ENCODE assay signal across 20 cellular contexts in genomic region chr9:136591191-136591752, GRCh38. TPM values are rescaled to one million over a fixed set of nuclear protein-coding genes. Genes with fewer than 3 reads are reported as not detected.
DNase-seq lines count a peak whose midpoint lies in the region; ATAC-seq, FAIRE-seq and TF ChIP-seq lines count a peak whose summit lies in the region.
"Had no signal": no experiment of that assay in that cellular context is flagged by ENCODE, and none has a peak within 500 bp of the region (broad histone marks: within the 10 kb centered on the region; RNA-seq: fewer than 3 reads in every experiment).

No MANE protein-coding gene starts in this region.

- POLR2A ChIA-PET in H1 (lab: Charles Lee; ENCODE audit: partially characterized antibody): interaction anchor here (0.7 to 1.3 kb wide), 2 partner anchors 23 kb away, joined by 3 read pairs; no protein-coding TSS in a partner anchor

- H3K4me1 ChIP-seq in right cardiac atrium (ENCODE audit: control insufficient read depth, insufficient read depth, low read length): peaks cover 6% of the 10 kb centered on the region
- peaks cover 3 to 35% (median 24%) of the 10 kb centered on the region in 4 experiments for H3K4me1 ChIP-seq in H1 (replicated peaks in 1 of 4; ENCODE audit: control insufficient read depth in 3 of 4, insufficient read depth in 4 of 4, low read length in 3 of 4)
- peaks cover 34 to 42% of the 10 kb centered on the region in 2 donors for H3K4me1 ChIP-seq in neuronal stem cell (ENCODE audit: control insufficient read depth in 2 of 2, insufficient read depth in 1 of 2, low read depth in 1 of 2, low read length in 2 of 2)
- H3K4me1 ChIP-seq in adrenal gland (replicated peaks in 1 of 2): peaks cover 4 to 18% of the 10 kb centered on the region in 2 donors

- H3K79me2 ChIP-seq in H1 (ENCODE audit: control insufficient read depth in 1 of 2, insufficient read depth in 2 of 2, low read length in 2 of 2): no peaks in the 10 kb centered on the region

- H3K9ac ChIP-seq in H1 (replicated peaks in 1 of 4; ENCODE audit: extremely low read depth in 1 of 4, low read depth in 3 of 4, low read length in 3 of 4) (no peak overlapping the region), neuronal stem cell (ENCODE audit: low read depth, low read length, poor library complexity) (peak overlapping the region; percentile 51)

- H4K8ac ChIP-seq in H1 (ENCODE audit: extremely low read depth, insufficient read depth, low read length) (no peak overlapping the region), neuronal stem cell (ENCODE audit: low read depth, low read length) (no peak overlapping the region)

- H3K18ac ChIP-seq in H1 (ENCODE audit: extremely low read depth, low read length) (no peak overlapping the region), neuronal stem cell (ENCODE audit: low read length) (peak overlapping the region; percentile 73)

- no peak overlapping the region for H3K27ac ChIP-seq in right cardiac atrium (ENCODE audit: low read length)
- H3K27ac ChIP-seq in H1 (ENCODE audit: low read depth, low read length): no peak overlapping the region
- no peak overlapping the region for H3K27ac ChIP-seq in neuronal stem cell (replicated peaks; ENCODE audit: low read length)
- H3K27ac ChIP-seq in adrenal gland: peak overlapping the region in 1 of 5 donors; percentile 65
- H3K27ac ChIP-seq: HL-60, SJSA1 had no signal

- H3K36me3 ChIP-seq in H1 (ENCODE audit: control insufficient read depth in 2 of 4, insufficient read depth in 4 of 4, low read length in 3 of 4) (no peaks in the 10 kb centered on the region), neuronal stem cell (replicated peaks in 1 of 2; ENCODE audit: control insufficient read depth in 2 of 2, insufficient read depth in 2 of 2, low read length in 2 of 2) (no peaks in the 10 kb centered on the region), adrenal gland (replicated peaks in 1 of 2) (no peaks in the 10 kb centered on the region)
- H3K36me3 ChIP-seq: Peyer's patch, SJSA1 had no signal

- H2AK5ac ChIP-seq in H1 (ENCODE audit: low read depth, low read length) (peak overlapping the region; percentile 87; the same call in 1 of the 2 replicates), neuronal stem cell (ENCODE audit: low read depth, low read length) (peak overlapping the region; percentile 88)

- H4K5ac ChIP-seq in H1 (ENCODE audit: insufficient read length, low read depth, low read length): no peak overlapping the region

- FAIRE-seq in H1 (lab: Jason Lieb, UNC): no peak
- FAIRE-seq: A204.1, HepG2 had no signal

- peak overlapping the region; percentile 45; the same call in 1 of the 2 replicates for H2BK12ac ChIP-seq in H1 (ENCODE audit: low read depth, low read length)
- H2BK12ac ChIP-seq in neuronal stem cell (ENCODE audit: low read length): no peak overlapping the region

- H3K4me3 ChIP-seq in right cardiac atrium (ENCODE audit: low read length) (no peak overlapping the region), H1 (ENCODE audit: extremely low read depth in 1 of 4, insufficient read depth in 2 of 4, low read depth in 3 of 4, low read length in 4 of 4) (no peak overlapping the region), neuronal stem cell (ENCODE audit: low read length in 2 of 2) (no peak overlapping the region), adrenal gland (no peak overlapping the region)
- H3K4me3 ChIP-seq: Peyer's patch, SJSA1 had no signal

- H3K79me1 ChIP-seq in H1 (ENCODE audit: low read depth, low read length) (no peaks in the 10 kb centered on the region), neuronal stem cell (ENCODE audit: low read depth, low read length) (peaks cover 3% of the 10 kb centered on the region)

- H2AFZ ChIP-seq in H1 (ENCODE audit: low read length): no peak overlapping the region
- H2AFZ ChIP-seq in neuronal stem cell (ENCODE audit: low read length): no peak overlapping the region

- ATAC-seq in right cardiac atrium (no peak), Right ventricle myocardium superior (ENCODE audit: poor library complexity) (no peak), HG02571 (IDR thresholded peaks at IDR 0.05; ENCODE audit: unreplicated experiment) (no peak), GM18505 (IDR thresholded peaks at IDR 0.05; ENCODE audit: unreplicated experiment) (no peak)
- ATAC-seq: HepG2 had no signal

- H3K14ac ChIP-seq in H1 (ENCODE audit: insufficient read length) (no peak overlapping the region), neuronal stem cell (ENCODE audit: low read length) (no peak overlapping the region)

- H3K4me2 ChIP-seq in H1 (ENCODE audit: insufficient read depth in 1 of 2, low read depth in 2 of 2, low read length in 2 of 2): no peak overlapping the region
- H3K4me2 ChIP-seq in neuronal stem cell (ENCODE audit: insufficient read depth, low read length, poor library complexity, severe bottlenecking): no peak overlapping the region

- TF ChIP-seq CTCF in H1 (IDR thresholded peaks at IDR 0.05; ENCODE audit: control extremely low read depth in 1 of 3, insufficient read depth in 1 of 3, low read depth in 1 of 3, low read length in 3 of 3) (no peak), adrenal gland (IDR thresholded peaks at IDR 0.05) (no peak)

- intact Hi-C loops in right cardiac atrium (cut with DNase I): no loop called here
- intact Hi-C loops in Right ventricle myocardium superior (cut with DNase I): no loop called here
- intact Hi-C loops in adrenal gland (cut with DNase I): no loop called here

- H3K23ac ChIP-seq in H1 (ENCODE audit: insufficient read length): no peak overlapping the region
- no peak overlapping the region for H3K23ac ChIP-seq in neuronal stem cell (ENCODE audit: low read depth, low read length, poor library complexity)

- peaks cover 10% of the 10 kb centered on the region for H3K23me2 ChIP-seq in H1 (ENCODE audit: low read depth, low read length)

- 79% methylated on average over 20 of the region's 20 CpGs for WGBS in right cardiac atrium
- WGBS in H1 (ENCODE audit: extremely low coverage in 1 of 2, insufficient coverage in 1 of 2, insufficient read length in 1 of 2, insufficient replicate concordance in 2 of 2, low coverage in 1 of 2, low lambda C conversion rate in 2 of 2, missing lambda C conversion rate in 1 of 2), 2 experiments: 94% methylated on average over 20 of the region's 20 CpGs; no CpG with 5 or more reads in 1 of the 2 experiments
- WGBS in neuronal stem cell (ENCODE audit: extremely low coverage in 2 of 2, insufficient read length in 2 of 2, insufficient replicate concordance in 1 of 2), 2 donors: no CpG with 5 or more reads among the region's 20 CpGs
- 80 to 86% (median 84%) methylated on average over 18 to 20 of the region's 20 CpGs for WGBS in adrenal gland, 4 donors

- TF ChIP-seq POLR2A in H1 (IDR thresholded peaks at IDR 0.05; ENCODE audit: control extremely low read depth in 1 of 2, low read depth in 2 of 2, low read length in 2 of 2) (no peak), adrenal gland (IDR thresholded peaks at IDR 0.05) (no peak), GM18505 (IDR thresholded peaks at IDR 0.05; ENCODE audit: borderline replicate concordance, extremely low read depth, insufficient read depth, insufficient read length) (no peak)

- H2BK5ac ChIP-seq in H1 (ENCODE audit: low read depth, low read length) (peak overlapping the region; percentile 97; the same call in 1 of the 2 replicates), neuronal stem cell (ENCODE audit: low read length) (peak overlapping the region; percentile 61)

- TF ChIP-seq RAD21 in H1 (IDR thresholded peaks at IDR 0.05 in 1 of 2, conservative IDR thresholded peaks at IDR 0.05 in 1 of 2; ENCODE audit: low read depth in 2 of 2, low read length in 2 of 2): no peak

- no peaks in the 10 kb centered on the region for H3K27me3 ChIP-seq in right cardiac atrium (ENCODE audit: control insufficient read depth, insufficient read depth)
- H3K27me3 ChIP-seq in H1 (replicated peaks in 1 of 4; ENCODE audit: control insufficient read depth in 3 of 4, extremely low read depth in 1 of 4, insufficient read depth in 3 of 4, low read length in 3 of 4): no peaks in the 10 kb centered on the region
- H3K27me3 ChIP-seq in neuronal stem cell (ENCODE audit: control insufficient read depth in 3 of 3, insufficient read depth in 3 of 3, low read depth in 1 of 3, low read length in 3 of 3): peaks cover 0 to 3% (median 0%) of the 10 kb centered on the region in 3 experiments
- no peaks in the 10 kb centered on the region for H3K27me3 ChIP-seq in adrenal gland
- H3K27me3 ChIP-seq: Peyer's patch, SJSA1 had no signal

- H2BK120ac ChIP-seq in H1 (replicated peaks; ENCODE audit: low read depth, low read length) (no peak overlapping the region), neuronal stem cell (ENCODE audit: low read depth, low read length) (peak overlapping the region; percentile 85)

- H3K9me3 ChIP-seq in right cardiac atrium (ENCODE audit: control insufficient read depth, low read length) (no peaks in the 10 kb centered on the region), H1 (ENCODE audit: insufficient read depth in 2 of 2, low read depth in 1 of 2, low read length in 1 of 2) (peaks cover 0 to 3% of the 10 kb centered on the region in 2 experiments; a peak in 1 of 4 replicates), neuronal stem cell (replicated peaks in 1 of 2; ENCODE audit: control insufficient read depth in 2 of 2, insufficient read depth in 1 of 2, low read depth in 1 of 2, low read length in 2 of 2) (peaks cover 6 to 10% of the 10 kb centered on the region in 2 donors), adrenal gland (replicated peaks in 1 of 3) (no peaks in the 10 kb centered on the region)
- H3K9me3 ChIP-seq: Peyer's patch, SJSA1 had no signal

- CTCF ChIA-PET in H1 (lab: Charles Lee; ENCODE audit: partially characterized antibody): interaction anchor here (0.8 to 2.2 kb wide), 6 partner anchors 14 to 103 kb away, joined by 3 to 5 read pairs (median 4); no protein-coding TSS in a partner anchor

- H3K4ac ChIP-seq in H1 (replicated peaks; ENCODE audit: insufficient read length, low read depth, low read length) (no peak overlapping the region), neuronal stem cell (ENCODE audit: low read length) (no peak overlapping the region)

- H4K20me1 ChIP-seq in H1 (replicated peaks in 1 of 2; ENCODE audit: control insufficient read depth in 1 of 2, insufficient read depth in 2 of 2, low read length in 2 of 2): peaks cover 0 to 2% of the 10 kb centered on the region in 2 experiments

- H4K91ac ChIP-seq in H1 (replicated peaks; ENCODE audit: insufficient read length, low read length) (peak overlapping the region; percentile 58), neuronal stem cell (ENCODE audit: low read depth, low read length, poor library complexity) (peak overlapping the region; percentile 82)

- peak overlapping the region; percentile 88; the same call in 1 of the 2 replicates for H2BK15ac ChIP-seq in H1 (ENCODE audit: low read length)
- H2BK15ac ChIP-seq in neuronal stem cell (ENCODE audit: low read length): peak overlapping the region; percentile 100

- TF ChIP-seq EP300 in H1 (IDR thresholded peaks at IDR 0.05; ENCODE audit: borderline replicate concordance in 1 of 2, low read depth in 2 of 2, low read length in 2 of 2): no peak

- no peak overlapping the region for H3K56ac ChIP-seq in H1 (replicated peaks; ENCODE audit: insufficient read length, low read depth, low read length)

- no peak overlapping the region for H2BK20ac ChIP-seq in H1 (ENCODE audit: low read length)

- DNase-seq in right cardiac atrium (peak in 2 of 3 donors; percentile 30 to 35), Right ventricle myocardium superior (no peak), H1 (ENCODE audit: low read depth in 1 of 2, low spot score in 2 of 2) (no peak), neuronal stem cell (ENCODE audit: low spot score) (no peak), adrenal gland (no peak)
- DNase-seq: CD4-positive, CD25-positive, alpha-beta regulatory T cell; H7; KBM-7; NCI-H1092; NCI-H1436; NCI-H187 treated with DMSO at 0.1 percent for 48 hours; NCI-H510A treated with DMSO at 0.1 percent for 48 hours; NCI-H82; Peyer's patch had no signal

RNA-seq across cellular contexts. Expression of gene NOTCH1, which starts 45.4 kb away (rescaled TPM):
- total RNA-seq in right cardiac atrium (10 to 100 TPM; 20.4 to 31.9 (median 29.4) TPM), Right ventricle myocardium superior (16.8 TPM), adrenal gland (10 to 100 TPM; 18.1 to 31.5 (median 25.7) TPM)
- polyA plus RNA-seq in right cardiac atrium (10.8 TPM), H1 (2011; rRNA removed) (6.9 and 19.9 TPM in 2 replicates), adrenal gland (10 to 100 TPM in 1 of 3 donors, 1 to 10 TPM in 1, under 1 TPM in 1; 0.81 to 21.2 (median 6.2) TPM)
- total RNA-seq in H1 (2021; fragmentation: NEBNext Ultra II Directional; extraction: Animal tissue kit (Norgen Biotek cat#: 25700)): 55.6 and 60.9 TPM in 2 replicates
- polyA plus RNA-seq in H1 (2011; cell fraction: cytosol; rRNA removed): 7.3 TPM
- 41.0 TPM for polyA plus RNA-seq in H1 (2011; cell fraction: nucleus; rRNA removed)
- 17.4 to 31.4 TPM (median 28.7 TPM) in 4 replicates for polyA plus RNA-seq in H1 (2012, experiment 1 of 2)
- 20.1 TPM for polyA plus RNA-seq in H1 (2012, experiment 2 of 2)
- polyA plus RNA-seq in H1 (2013, experiment 1 of 2): 33.5 TPM
- polyA plus RNA-seq in H1 (2013, experiment 2 of 2): 26.3 TPM
- polyA minus RNA-seq in H1 (2011; rRNA and poly(A)+ RNA removed): 12.2 and 13.8 TPM in 2 replicates
- 58.8 TPM for polyA minus RNA-seq in H1 (2011; cell fraction: cytosol; rRNA and poly(A)+ RNA removed)
- 41.9 TPM for polyA minus RNA-seq in H1 (2011; cell fraction: nucleus; rRNA and poly(A)+ RNA removed)
- 32.9 TPM for polyA plus RNA-seq in neuronal stem cell (2013, experiment 1 of 2)
- polyA plus RNA-seq in neuronal stem cell (2013, experiment 2 of 2): 33.2 TPM

Comparison
In these comparisons a context has a peak if more than half of its experiments do, and no peak if none do; other contexts are left out.
1. DNase-seq: peak in right cardiac atrium (2 of 3); none in Right ventricle myocardium superior (single experiment), H1 (0 of 2), neuronal stem cell (single experiment) and adrenal gland (0 of 7).